ENCODE assay signal across 35 cellular contexts in genomic region chr6:122360809-122361208, GRCh38. TPM values are rescaled to one million over a fixed set of nuclear protein-coding genes. Genes with fewer than 3 reads are reported as not detected.
A peak's percentile ranks its signal among the peaks of the same experiment; 100 is the strongest.
DNase-seq lines count a peak whose midpoint lies in the region; ATAC-seq and TF ChIP-seq lines count a peak whose summit lies in the region.
"Had no signal": no experiment of that assay in that cellular context is flagged by ENCODE, and none has a peak within 500 bp of the region (broad histone marks: within the 10 kb centered on the region; RNA-seq: fewer than 3 reads in every experiment).

No MANE protein-coding gene starts in this region.

- H3K27me3 ChIP-seq in GM23338 (ENCODE audit: insufficient read depth) (no peaks in the 10 kb centered on the region), hepatocyte (peaks cover 4% of the 10 kb centered on the region)
- H3K27me3 ChIP-seq: BE2C; BLaER1; BLaER1 treated with 17β-estradiol and CSF1 and Interleukin-3, amounts not matched to agents 10 nM and 100 nM had no signal

- intact Hi-C loops in posterior vena cava (cut with DNase I), result no loop called here

- TF ChIP-seq CTCF in GM23338 (conservative IDR thresholded peaks at IDR 0.05; ENCODE audit: low read depth in 2 of 2), result no peak
- TF ChIP-seq CTCF in hepatocyte (IDR thresholded peaks at IDR 0.05; ENCODE audit: poor library complexity), result no peak

- H3K9me3 ChIP-seq in hepatocyte (ENCODE audit: low read depth), result no peaks in the 10 kb centered on the region
- H3K9me3 ChIP-seq: A549, BE2C, BLaER1, Caco-2 had no signal

- no peak overlapping the region for H3K27ac Mint-ChIP-seq in GM23338
- H3K27ac Mint-ChIP-seq: B cell; CD14-positive monocyte; CD4-positive, alpha-beta memory T cell; CD4-positive, alpha-beta T cell; CD4-positive, CD25-positive, alpha-beta regulatory T cell; CD8-positive, alpha-beta T cell had no signal

- no peaks in the 10 kb centered on the region for H3F3A ChIP-seq in GM23338 (replicated peaks; ENCODE audit: low read depth)

- H4K20me1 ChIP-seq in GM23338 (replicated peaks; ENCODE audit: insufficient read depth) (no peaks in the 10 kb centered on the region), hepatocyte (ENCODE audit: insufficient read depth, poor library complexity, severe bottlenecking) (no peaks in the 10 kb centered on the region)
- H4K20me1 ChIP-seq: BLaER1; BLaER1 treated with 17β-estradiol and CSF1 and Interleukin-3, amounts not matched to agents 10 nM and 100 nM had no signal

- DNase-seq in GM23338 (ENCODE audit: low spot score) (no peak), NCI-H146 (lab: John Stamatoyannopoulos, UW) (peak; percentile 61), NCI-H146 treated with DMSO at 0.1 percent for 48 hours (lab: John Stamatoyannopoulos, UW; ENCODE audit: unreplicated experiment) (peak; percentile 55), posterior vena cava (ENCODE audit: low spot score) (peak; percentile 69), hepatocyte (ENCODE audit: low spot score) (no peak), KG1 (lab: John Stamatoyannopoulos, UW) (no peak), NCI-H82 (lab: John Stamatoyannopoulos, UW) (no peak)
- DNase-seq: 8988T; ACHN; AML-193; BE2C; C1 segment of cervical spinal cord; Caco-2; Calu3; CD4-positive, alpha-beta memory T cell; CD4-positive, alpha-beta T cell; CD4-positive, CD25-positive, alpha-beta regulatory T cell; CD8-positive, alpha-beta memory T cell; CD8-positive, alpha-beta T cell; COR-L47; DMS 273 treated with DMSO at 0.1 percent for 48 hours; DMS153; DMS53; DMS79; DMS79 treated with DMSO at 0.1 percent for 48 hours; DND-41; EL had no signal

- no peak overlapping the region for H3K4me2 ChIP-seq in GM23338
- no peak overlapping the region for H3K4me2 ChIP-seq in hepatocyte
- H3K4me2 ChIP-seq: A549; BLaER1; BLaER1 treated with 17β-estradiol and CSF1 and Interleukin-3, amounts not matched to agents 10 nM and 100 nM had no signal

- no peak overlapping the region for H3K4me3 Mint-ChIP-seq in GM23338
- H3K4me3 Mint-ChIP-seq: B cell; CD14-positive monocyte; CD4-positive, alpha-beta memory T cell; CD4-positive, alpha-beta T cell; CD4-positive, CD25-positive, alpha-beta regulatory T cell; CD8-positive, alpha-beta memory T cell; CD8-positive, alpha-beta T cell had no signal

- no peak overlapping the region for H3K27ac ChIP-seq in GM23338 (ENCODE audit: low read depth)
- H3K27ac ChIP-seq in hepatocyte, result no peak overlapping the region
- H3K27ac ChIP-seq: 22Rv1; A549; BLaER1; BLaER1 treated with 17β-estradiol and CSF1 and Interleukin-3, amounts not matched to agents 10 nM and 100 nM; C4-2B had no signal

- H3K4me1 ChIP-seq in GM23338 (ENCODE audit: insufficient read depth), result no peaks in the 10 kb centered on the region
- no peaks in the 10 kb centered on the region for H3K4me1 ChIP-seq in hepatocyte (ENCODE audit: insufficient read depth)
- H3K4me1 ChIP-seq: A549; BE2C; BLaER1; BLaER1 treated with 17β-estradiol and CSF1 and Interleukin-3, amounts not matched to agents 10 nM and 100 nM; Caco-2 had no signal

- peak; percentile 53; the same call in 2 of the 3 replicates for ATAC-seq in GM23338
- ATAC-seq in GM19455 (IDR thresholded peaks at IDR 0.05; ENCODE audit: unreplicated experiment), result no peak
- ATAC-seq: A549; CD8-positive, alpha-beta T cell had no signal

- H3K9me3 Mint-ChIP-seq in GM23338, result no peaks in the 10 kb centered on the region
- H3K9me3 Mint-ChIP-seq: CD4-positive, alpha-beta memory T cell; CD4-positive, alpha-beta T cell; CD4-positive, CD25-positive, alpha-beta regulatory T cell; CD8-positive, alpha-beta memory T cell; CD8-positive, alpha-beta T cell had no signal

- H3K9me2 ChIP-seq in GM23338 (ENCODE audit: insufficient read depth), result peaks cover 6% of the 10 kb centered on the region; the same call in 1 of the 2 replicates
- H3K9me2 ChIP-seq in hepatocyte (replicated peaks; ENCODE audit: insufficient read depth), result no peaks in the 10 kb centered on the region

- H3K4me1 Mint-ChIP-seq in GM23338, result no peaks in the 10 kb centered on the region; the same call in 2 of the 3 replicates
- H3K4me1 Mint-ChIP-seq: B cell; CD14-positive monocyte; CD4-positive, alpha-beta memory T cell; CD4-positive, CD25-positive, alpha-beta regulatory T cell; CD8-positive, alpha-beta memory T cell had no signal

- H3K79me2 ChIP-seq in GM23338 (replicated peaks; ENCODE audit: insufficient read depth) (no peaks in the 10 kb centered on the region), hepatocyte (no peaks in the 10 kb centered on the region)

- H3K36me3 ChIP-seq in GM23338 (ENCODE audit: insufficient read depth), result no peaks in the 10 kb centered on the region
- no peaks in the 10 kb centered on the region for H3K36me3 ChIP-seq in hepatocyte (replicated peaks; ENCODE audit: insufficient read depth, low read depth)
- H3K36me3 ChIP-seq: BE2C; BLaER1; BLaER1 treated with 17β-estradiol and CSF1 and Interleukin-3, amounts not matched to agents 10 nM and 100 nM had no signal

- 92% methylated on average over 11 of the region's 11 CpGs for WGBS in hepatocyte (ENCODE audit: low lambda C conversion rate, missing lambda C conversion rate)

- H3K4me3 ChIP-seq in GM23338, result no peak overlapping the region
- H3K4me3 ChIP-seq in hepatocyte, result no peak overlapping the region
- H3K4me3 ChIP-seq: A549; BLaER1; BLaER1 treated with 17β-estradiol and CSF1 and Interleukin-3, amounts not matched to agents 10 nM and 100 nM had no signal

- H3K27me3 Mint-ChIP-seq in GM23338 (ENCODE audit: insufficient read depth, low read depth, poor library complexity), result peaks cover 4% of the 10 kb centered on the region

- H2AFZ ChIP-seq in GM23338 (no peak overlapping the region), hepatocyte (no peak overlapping the region)

- H3K36me3 Mint-ChIP-seq in GM23338 (ENCODE audit: low read depth), result no peaks in the 10 kb centered on the region
- H3K36me3 Mint-ChIP-seq: CD14-positive monocyte; CD4-positive, alpha-beta memory T cell; CD4-positive, CD25-positive, alpha-beta regulatory T cell; CD8-positive, alpha-beta memory T cell; CD8-positive, alpha-beta T cell had no signal

TF ChIP-seq in GM23338, 12 proteins besides CTCF, POLR2A, EP300 and RAD21 (continues in another document):
- TF ChIP-seq CREB1 (CRISPR knock-in tag; IDR thresholded peaks at IDR 0.05; ENCODE audit: low read depth) (no peak), ZNF462 (CRISPR knock-in tag; IDR thresholded peaks at IDR 0.05) (no peak)

RNA-seq across cellular contexts. Expression of gene HSF2, which starts 38.6 kb away (rescaled TPM):
- 17.8 and 18.1 TPM in 2 replicates for total RNA-seq in GM23338 (2014; rRNA removed; shearing (Covaris generic))
- polyA plus RNA-seq in GM23338 (2016; fragmentation: Nextera tagmentation; extraction: Ambion mirVana) (10.0 and 10.4 TPM in 2 replicates), hepatocyte (14.5 and 17.5 TPM in 2 replicates)
- total RNA-seq in posterior vena cava (10 to 100 TPM in 1 of 2 donors, 1 to 10 TPM in 1; 7.8 to 12.7 TPM), hepatocyte (36.8 and 37.9 TPM in 2 replicates)

Comparison
In these comparisons a context has a peak if more than half of its experiments do, and no peak if none do; other contexts are left out.
1. DNase-seq: peak in NCI-H146 (single experiment), NCI-H146 treated with DMSO at 0.1 percent for 48 hours (single experiment) and posterior vena cava (single experiment); none in GM23338 (single experiment), hepatocyte (single experiment), KG1 (single experiment) and NCI-H82 (single experiment).